ENCODE assay signal across 7 cellular contexts in the genomic region with DNA sequence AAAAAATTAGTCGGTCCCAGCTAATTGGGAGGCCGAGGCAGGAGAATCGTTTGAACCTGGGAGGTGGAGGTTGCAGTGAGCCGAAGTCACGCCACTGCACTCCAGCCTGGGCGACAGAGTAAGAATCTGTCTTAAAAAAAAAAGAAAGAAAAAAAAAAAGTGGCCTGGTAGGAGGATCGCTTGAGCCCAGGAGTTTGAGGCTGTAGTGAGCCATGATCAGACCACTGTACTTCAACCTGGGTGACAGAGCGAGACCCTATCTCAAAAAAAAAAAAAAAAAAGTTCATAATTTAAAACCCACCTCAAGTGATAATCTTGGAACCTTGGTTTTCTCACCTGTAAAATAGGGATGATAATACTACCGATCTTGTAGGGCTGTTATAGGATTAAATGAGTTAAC. TPM values are rescaled to one million over a fixed set of nuclear protein-coding genes. Genes with fewer than 3 reads are reported as not detected.
DNase-seq lines count a peak whose midpoint lies in the region; TF ChIP-seq lines count a peak whose summit lies in the region.
"Not testable (repeated sequence)": the region's sequence is repeated elsewhere in the genome, so short reads cannot be mapped to it uniquely, and the experiment has no call there.
"Had no signal": no experiment of that assay in that cellular context is flagged by ENCODE, and none has a peak within 500 bp of the region (broad histone marks: within the 10 kb centered on the region; RNA-seq: fewer than 3 reads in every experiment).

No MANE protein-coding gene starts in this region.

- H3K36me3 ChIP-seq in HEK293 (ENCODE audit: control insufficient read depth in 2 of 2, insufficient read depth in 1 of 2, low read length in 2 of 2) = peaks cover 13 to 15% of the 10 kb centered on the region in 2 experiments
- H3K36me3 ChIP-seq in breast epithelium, ovary, transverse colon: not testable (repeated sequence)

- H3K9me3 Mint-ChIP-seq in activated CD4-positive, alpha-beta T cell treated with anti-CD3 and anti-CD28 coated beads, Interleukin-2, amount 10 ng/mL, durations not matched to agents 24 days and 14 days; immature natural killer cell: not testable (repeated sequence)

- not testable (repeated sequence) for TF ChIP-seq EP300 in ovary (IDR thresholded peaks at IDR 0.05); transverse colon (IDR thresholded peaks at IDR 0.05; ENCODE audit: low read depth)

- intact Hi-C loops in activated CD4-positive, alpha-beta T cell treated with anti-CD3 and anti-CD28 coated beads, Interleukin-2, amount 10 ng/mL, durations not matched to agents 24 days and 14 days (cut with micrococcal nuclease) = loop anchor here (1.0 to 10.0 kb wide), 6 partner anchors 21 to 843 kb away; a partner anchor contains a TSS
- intact Hi-C loops in breast epithelium (cut with DNase I; ENCODE audit: low total_unique reads); transverse colon (cut with DNase I; ENCODE audit: low total_unique reads): not testable (repeated sequence)
- intact Hi-C loops in ovary (cut with DNase I) = loop anchor here in 2 of 4 donors (5.0 kb wide), 1 partner anchor 180 kb away; a partner anchor contains a TSS

- not testable (repeated sequence) for H3K4me3 ChIP-seq in HEK293 (ENCODE audit: low read depth, low read length)
- H3K4me3 ChIP-seq in breast epithelium (peak overlapping the region; percentile 61 to 74 (median 72)), ovary (peak overlapping the region; percentile 67), transverse colon (peak overlapping the region in 2 of 4 donors; percentile 54 to 61)

- peaks cover 47% of the 10 kb centered on the region for H3K4me1 Mint-ChIP-seq in activated CD4-positive, alpha-beta T cell treated with anti-CD3 and anti-CD28 coated beads, Interleukin-2, amount 10 ng/mL, durations not matched to agents 24 days and 14 days
- H3K4me1 Mint-ChIP-seq in immature natural killer cell = peaks cover 54 to 67% of the 10 kb centered on the region in 2 donors

- POLR2A ChIA-PET in HEK293 (lab: Yijun Ruan, JAX) = interaction anchor here (0.6 to 9.2 kb wide), 5 partner anchors 17 to 149 kb away, joined by 5 to 428 read pairs (median 8); a partner anchor contains a TSS

- not testable (repeated sequence) for H3K27me3 Mint-ChIP-seq in activated CD4-positive, alpha-beta T cell treated with anti-CD3 and anti-CD28 coated beads, Interleukin-2, amount 10 ng/mL, durations not matched to agents 24 days and 14 days
- peaks cover 9 to 23% (median 21%) of the 10 kb centered on the region in 3 donors for H3K27me3 Mint-ChIP-seq in immature natural killer cell (ENCODE audit: low read depth in 3 of 3)

- H3K4me1 ChIP-seq in HEK293 (ENCODE audit: control insufficient read depth, insufficient read depth, low read length) (peaks cover 20% of the 10 kb centered on the region), breast epithelium (peaks cover 6 to 16% of the 10 kb centered on the region in 2 donors), transverse colon (peaks cover 23 to 53% (median 35%) of the 10 kb centered on the region in 4 donors)
- not testable (repeated sequence) for H3K4me1 ChIP-seq in ovary (ENCODE audit: insufficient read depth)

- H3K36me3 Mint-ChIP-seq in activated CD4-positive, alpha-beta T cell treated with anti-CD3 and anti-CD28 coated beads, Interleukin-2, amount 10 ng/mL, durations not matched to agents 24 days and 14 days (ENCODE audit: low read depth) = peaks cover 17% of the 10 kb centered on the region
- H3K36me3 Mint-ChIP-seq in immature natural killer cell = not testable (repeated sequence)

- H3K9me3 ChIP-seq in HEK293 (ENCODE audit: control insufficient read depth, insufficient read depth, low read depth, low read length); breast epithelium; ovary; transverse colon: not testable (repeated sequence)

- DNase-seq in activated CD4-positive, alpha-beta T cell treated with anti-CD3 and anti-CD28 coated beads, Interleukin-2, amount 10 ng/mL, durations not matched to agents 24 days and 14 days; breast epithelium (ENCODE audit: low spot score in 2 of 2); immature natural killer cell; ovary; transverse colon: not testable (repeated sequence)

- H3K4me3 Mint-ChIP-seq in activated CD4-positive, alpha-beta T cell treated with anti-CD3 and anti-CD28 coated beads, Interleukin-2, amount 10 ng/mL, durations not matched to agents 24 days and 14 days = peak overlapping the region; percentile 83
- peak overlapping the region; percentile 48 to 87 (median 83) for H3K4me3 Mint-ChIP-seq in immature natural killer cell

- in situ Hi-C loops in transverse colon (cut with MboI; ENCODE audit: low pct_ligation_motif_present in 1 of 4, low pct_unique_long_range_greater_than_20kb in 1 of 4, low sequenced_read_pairs in 3 of 4) = loop anchor here in 2 of 4 donors (10.0 to 25.0 kb wide), 2 partner anchors 135 to 137 kb away; a partner anchor contains a TSS

- not testable (repeated sequence) for H3K27me3 ChIP-seq in breast epithelium, ovary, transverse colon

- TF ChIP-seq POLR2A in breast epithelium (IDR thresholded peaks at IDR 0.05); ovary (IDR thresholded peaks at IDR 0.05); transverse colon (IDR thresholded peaks at IDR 0.05): not testable (repeated sequence)

- not testable (repeated sequence) for TF ChIP-seq CTCF in HEK293 (tag by site-specific recombination; IDR thresholded peaks at IDR 0.05); breast epithelium (IDR thresholded peaks at IDR 0.05); ovary (IDR thresholded peaks at IDR 0.05); transverse colon (IDR thresholded peaks at IDR 0.05)

- WGBS in ovary, 3 donors = 56 to 69% (median 65%) methylated on average over 9 of the region's 9 CpGs
- WGBS in transverse colon (ENCODE audit: low coverage in 1 of 2), 2 donors = 52 to 58% methylated on average over 6 to 9 of the region's 9 CpGs

- CTCF ChIA-PET in HEK293 (lab: Yijun Ruan, JAX) = interaction anchor here (0.6 to 2.9 kb wide), 10 partner anchors 11 to 177 kb away, joined by 4 to 37 read pairs (median 12); a partner anchor contains a TSS

- H3K27ac ChIP-seq in HEK293 (ENCODE audit: extremely low read depth, low read depth, low read length) = 0 out of 2 replicates have a peak overlapping the region, but pooled peaks have one; percentile 95
- peak overlapping the region; percentile 97 to 98 for H3K27ac ChIP-seq in breast epithelium
- H3K27ac ChIP-seq in ovary = peak overlapping the region in 1 of 2 donors; percentile 98
- peak overlapping the region; percentile 97 to 100 (median 98) for H3K27ac ChIP-seq in transverse colon

- H3K27ac Mint-ChIP-seq in activated CD4-positive, alpha-beta T cell treated with anti-CD3 and anti-CD28 coated beads, Interleukin-2, amount 10 ng/mL, durations not matched to agents 24 days and 14 days = peak overlapping the region; percentile 88
- H3K27ac Mint-ChIP-seq in immature natural killer cell = peak overlapping the region; percentile 34 to 97 (median 76)

TF ChIP-seq in HEK293, 187 proteins besides CTCF, POLR2A, EP300 and RAD21 (continues in another document):
- 0 out of 2 replicates have a peak, but pooled peaks have one; percentile 11 for TF ChIP-seq RBAK (tag by site-specific recombination; IDR thresholded peaks at IDR 0.05)

RNA-seq across cellular contexts. Expression of a gene that starts 3.8 kb away (rescaled TPM):
- total RNA-seq in activated CD4-positive, alpha-beta T cell treated with anti-CD3 and anti-CD28 coated beads, Interleukin-2, amount 10 ng/mL, durations not matched to agents 24 days and 14 days = 19.3 and 20.8 TPM in 2 replicates
- total RNA-seq in breast epithelium = 10 to 100 TPM; 10.4 to 25.3 (median 18.0) TPM
- 10 to 100 TPM; 45.2 to 55.2 (median 49.3) TPM for polyA plus RNA-seq in immature natural killer cell
- total RNA-seq in ovary = 10 to 100 TPM in 5 of 7 donors, 1 to 10 TPM in 2; 6.9 to 15.2 (median 11.5) TPM
- 1 to 10 TPM; 2.3 to 7.3 TPM for polyA plus RNA-seq in ovary
- total RNA-seq in transverse colon = 10 to 100 TPM in 3 of 4 donors, 1 to 10 TPM in 1; 2.6 to 30.3 (median 18.4) TPM

RNA-seq across cellular contexts. Expression of a gene that starts 8.8 kb away (rescaled TPM):
- total RNA-seq in activated CD4-positive, alpha-beta T cell treated with anti-CD3 and anti-CD28 coated beads, Interleukin-2, amount 10 ng/mL, durations not matched to agents 24 days and 14 days = 0.84 and 0.90 TPM in 2 replicates
- 1 to 10 TPM; 2.7 to 9.1 (median 5.2) TPM for total RNA-seq in breast epithelium
- polyA plus RNA-seq in immature natural killer cell = 10 to 100 TPM in 1 of 3 donors, 1 to 10 TPM in 1, under 1 TPM in 1; 0.62 to 13.0 (median 1.2) TPM
- 1 to 10 TPM; 2.8 to 8.8 (median 6.9) TPM for total RNA-seq in ovary
- 1 to 10 TPM; 1.7 to 8.4 TPM for polyA plus RNA-seq in ovary
- total RNA-seq in transverse colon = 1 to 10 TPM; 1.5 to 5.0 (median 2.6) TPM

RNA-seq across cellular contexts. Expression of a gene that starts 22.1 kb away (rescaled TPM):
- total RNA-seq in activated CD4-positive, alpha-beta T cell treated with anti-CD3 and anti-CD28 coated beads, Interleukin-2, amount 10 ng/mL, durations not matched to agents 24 days and 14 days = 10.8 and 12.5 TPM in 2 replicates
- total RNA-seq in breast epithelium = 10 to 100 TPM; 17.3 to 28.1 (median 25.2) TPM
- 10 to 100 TPM; 25.9 to 82.2 (median 62.0) TPM for polyA plus RNA-seq in immature natural killer cell
- total RNA-seq in ovary = 10 to 100 TPM; 19.6 to 55.0 (median 39.2) TPM
- polyA plus RNA-seq in ovary = 10 to 100 TPM; 17.3 to 19.9 TPM
- 10 to 100 TPM; 14.1 to 31.0 (median 22.2) TPM for total RNA-seq in transverse colon

RNA-seq across cellular contexts. Expression of a gene that starts 32.0 kb away (rescaled TPM):
- not detected in 2 replicates for total RNA-seq in activated CD4-positive, alpha-beta T cell treated with anti-CD3 and anti-CD28 coated beads, Interleukin-2, amount 10 ng/mL, durations not matched to agents 24 days and 14 days
- total RNA-seq in breast epithelium (under 1 TPM in 2 of 3 donors, not detected in 1; 0.16 to 0.33 TPM), ovary (under 1 TPM in 4 of 7 donors, not detected in 3; 0.11 to 0.35 (median 0.13) TPM), transverse colon (under 1 TPM in 1 of 4 donors, not detected in 3; 0.48 TPM)
- polyA plus RNA-seq in immature natural killer cell (under 1 TPM in 1 of 3 donors, not detected in 2; 0.15 TPM), ovary (under 1 TPM in 1 of 2 donors, not detected in 1; 0.28 TPM)
- total RNA-seq: mucosa of gallbladder had no signal

RNA-seq across cellular contexts. Expression of a gene that starts 43.6 kb away (rescaled TPM):
- 7.5 and 10.6 TPM in 2 replicates for total RNA-seq in activated CD4-positive, alpha-beta T cell treated with anti-CD3 and anti-CD28 coated beads, Interleukin-2, amount 10 ng/mL, durations not matched to agents 24 days and 14 days
- total RNA-seq in breast epithelium (100 to 1,000 TPM; 206 to 322 (median 284) TPM), ovary (100 to 1,000 TPM in 2 of 7 donors, 10 to 100 TPM in 5; 64.0 to 135 (median 75.5) TPM), transverse colon (100 to 1,000 TPM in 3 of 4 donors, 10 to 100 TPM in 1; 81.5 to 193 (median 147) TPM)
- polyA plus RNA-seq in immature natural killer cell (10 to 100 TPM; 30.8 to 52.5 (median 45.9) TPM), ovary (10 to 100 TPM; 16.8 to 88.5 TPM)
